11 cellular contexts compared by ENCODE assay signal in genomic region chr16:2507679-2508064, GRCh38. TPM values are rescaled to one million over a fixed set of nuclear protein-coding genes. Genes with fewer than 3 reads are reported as not detected.
A peak's percentile ranks its signal among the peaks of the same experiment; 100 is the strongest.
DNase-seq lines count a peak whose midpoint lies in the region; ATAC-seq, FAIRE-seq and TF ChIP-seq lines count a peak whose summit lies in the region.
"Had no signal": no experiment of that assay in that cellular context is flagged by ENCODE, and none has a peak within 500 bp of the region (broad histone marks: within the 10 kb centered on the region; RNA-seq: fewer than 3 reads in every experiment).

No MANE protein-coding gene starts in this region.

- peaks cover 3% of the 10 kb centered on the region for H3K36me3 Mint-ChIP-seq in nephron (ENCODE audit: low read depth)

- no peak overlapping the region for H3K4me3 ChIP-seq in coronary artery

- in situ Hi-C loops in ACHN (cut with HindIII; ENCODE audit: low pct_ligation_motif_present, low pct_unique_long_range_greater_than_20kb, low sequenced_read_pairs), result no loop called here

- peak; percentile 90 for FAIRE-seq in GM12891 (lab: Jason Lieb, UNC)
- FAIRE-seq: endometrium had no signal

- H3K9me3 Mint-ChIP-seq in nephron, result no peaks in the 10 kb centered on the region

- H3K27me3 Mint-ChIP-seq in nephron (ENCODE audit: low read depth), result no peaks in the 10 kb centered on the region

- H3K4me1 Mint-ChIP-seq in nephron, result peaks cover 43% of the 10 kb centered on the region

- peak; percentile 11 for ATAC-seq in HG03108 (IDR thresholded peaks at IDR 0.05; ENCODE audit: unreplicated experiment)
- ATAC-seq in GM18520 (IDR thresholded peaks at IDR 0.05; ENCODE audit: unreplicated experiment), result no peak

- no peak overlapping the region for H3K4me3 Mint-ChIP-seq in nephron

- no peak for TF ChIP-seq CTCF in coronary artery (IDR thresholded peaks at IDR 0.05)
- TF ChIP-seq CTCF in nephron (IDR thresholded peaks at IDR 0.05; ENCODE audit: unreplicated experiment in 3 of 3), result no peak

- H3K27ac Mint-ChIP-seq in nephron, result peak overlapping the region in 2 of 3 experiments; percentile 29 to 52

- H3K27ac ChIP-seq in coronary artery, result peak overlapping the region; percentile 40 to 79

- no peak for DNase-seq in GM12891 (ENCODE audit: insufficient read length, low spot score)
- DNase-seq in coronary artery (ENCODE audit: low spot score), result no peak
- DNase-seq in ACHN, result no peak
- DNase-seq in dedifferentiated amniotic fluid mesenchymal stem cell (ENCODE audit: extremely low spot score), result no peak
- no peak for DNase-seq in NCI-H1105 (lab: John Stamatoyannopoulos, UW)
- DNase-seq: NCI-H1417; stimulated activated CD4-positive, alpha-beta T cell treated with anti-CD3 and anti-CD28 coated beads, Interleukin-12 subunit alpha, Interleukin-12 subunit beta, amount 100 ng/mL, for 4 hours had no signal

- no peak for TF ChIP-seq POLR2A in GM12891 (IDR thresholded peaks at IDR 0.05; ENCODE audit: low read depth, low read length)

TF ChIP-seq in GM12891, 5 proteins besides CTCF, POLR2A, EP300 and RAD21:
- TF ChIP-seq POLR2AphosphoS5 (IDR thresholded peaks at IDR 0.05; ENCODE audit: low read depth, low read length) (no peak), POU2F2 (IDR thresholded peaks at IDR 0.05; ENCODE audit: low read depth, low read length) (no peak), TAF1 (IDR thresholded peaks at IDR 0.05; ENCODE audit: low read depth, low read length) (no peak), SPI1 (IDR thresholded peaks at IDR 0.05; ENCODE audit: low read depth, low read length) (no peak), PAX5 (IDR thresholded peaks at IDR 0.05; ENCODE audit: insufficient read depth, low read length, severe bottlenecking) (no peak)

RNA-seq across cellular contexts. Expression of gene ATP6V0C, which starts 6.1 kb away (rescaled TPM):
- 103 TPM for polyA plus RNA-seq in GM12891 (2012; ENCODE audit: low read depth, missing spikeins)

RNA-seq across cellular contexts. Expression of gene AMDHD2, which starts 12.5 kb away (rescaled TPM):
- 14.2 TPM for polyA plus RNA-seq in GM12891 (2012; ENCODE audit: low read depth, missing spikeins)

RNA-seq across cellular contexts. Expression of gene CEMP1, which starts 23.5 kb away (rescaled TPM):
- polyA plus RNA-seq in GM12891 (2012; ENCODE audit: low read depth, missing spikeins), result 2.6 TPM

RNA-seq across cellular contexts. Expression of gene PDPK1, which starts 30.1 kb away (rescaled TPM):
- polyA plus RNA-seq in GM12891 (2012; ENCODE audit: low read depth, missing spikeins), result 12.6 TPM

RNA-seq across cellular contexts. Expression of gene TBC1D24, which starts 32.7 kb away (rescaled TPM):
- polyA plus RNA-seq in GM12891 (2012; ENCODE audit: low read depth, missing spikeins), result 1.1 TPM
